In the genomic region with DNA sequence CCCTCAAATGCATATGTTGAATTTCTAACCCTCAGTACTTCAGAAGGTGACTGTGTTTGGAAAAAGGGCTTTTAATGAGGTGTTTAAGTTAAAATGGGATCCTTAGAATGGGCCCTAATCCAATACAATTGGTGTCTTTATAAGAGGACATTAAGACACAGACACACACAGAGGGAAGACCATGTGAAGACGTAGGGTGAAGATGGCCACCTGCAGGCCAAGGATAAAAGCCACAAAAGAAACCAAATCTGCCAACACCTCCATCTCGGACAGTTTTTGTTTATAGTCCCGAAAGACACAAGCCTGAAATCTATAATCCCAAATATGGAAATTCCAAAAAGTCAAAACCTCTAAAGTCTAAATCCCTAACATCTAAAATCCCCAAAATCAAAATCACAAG, we compare ENCODE assay signal across 16 cellular contexts. TPM values are rescaled to one million over a fixed set of nuclear protein-coding genes. Genes with fewer than 3 reads are reported as not detected.
DNase-seq lines count a peak whose midpoint lies in the region; ATAC-seq and TF ChIP-seq lines count a peak whose summit lies in the region.
"Had no signal": no experiment of that assay in that cellular context is flagged by ENCODE, and none has a peak within 500 bp of the region (broad histone marks: within the 10 kb centered on the region; RNA-seq: fewer than 3 reads in every experiment).

No MANE protein-coding gene starts in this region.

- no peak overlapping the region for H2BK5ac ChIP-seq in H9 (ENCODE audit: insufficient read length, low read length)

- H4K5ac ChIP-seq in H9 (ENCODE audit: insufficient read length, low read depth, low read length): no peak overlapping the region

- POLR2A ChIA-PET in Panc1 (lab: Charles Lee): no interaction called here

- H3K4me1 ChIP-seq in H9 (ENCODE audit: insufficient read depth, low read length): peaks cover 7% of the 10 kb centered on the region
- no peaks in the 10 kb centered on the region for H3K4me1 ChIP-seq in Panc1 (ENCODE audit: control insufficient read depth, insufficient read depth, low read length)
- H3K4me1 ChIP-seq: pancreas had no signal

- H3K4me2 ChIP-seq in H9 (ENCODE audit: insufficient read depth, insufficient read length, low read length): no peak overlapping the region

- no peaks in the 10 kb centered on the region for H3K36me3 Mint-ChIP-seq in H9 (ENCODE audit: insufficient read depth in 1 of 3, low read depth in 3 of 3)
- no peaks in the 10 kb centered on the region for H3K36me3 Mint-ChIP-seq in progenitor cell of endocrine pancreas (ENCODE audit: insufficient read depth)
- H3K36me3 Mint-ChIP-seq: memory B cell had no signal

- no peak overlapping the region for H2AK5ac ChIP-seq in H9 (ENCODE audit: insufficient read length, low read length)

- H3T11ph ChIP-seq in H9 (ENCODE audit: low read length): no peak overlapping the region

- no peak overlapping the region for H4K91ac ChIP-seq in H9 (ENCODE audit: insufficient read length, low read depth, low read length)

- H3K9me3 Mint-ChIP-seq in H9 (no peaks in the 10 kb centered on the region), progenitor cell of endocrine pancreas (ENCODE audit: low read depth) (no peaks in the 10 kb centered on the region)
- H3K9me3 Mint-ChIP-seq: memory B cell had no signal

- H2BK120ac ChIP-seq in H9 (ENCODE audit: low read depth, low read length, poor library complexity, severe bottlenecking): no peak overlapping the region

- H3K4ac ChIP-seq in H9 (ENCODE audit: low read depth, low read length): no peak overlapping the region

- H3K4me3 Mint-ChIP-seq in H9: no peak overlapping the region
- no peak overlapping the region for H3K4me3 Mint-ChIP-seq in progenitor cell of endocrine pancreas (ENCODE audit: low read depth)
- H3K4me3 Mint-ChIP-seq: memory B cell had no signal

- no peak overlapping the region for H2BK15ac ChIP-seq in H9 (ENCODE audit: low read depth, low read length)

- no CpG with 5 or more reads among the region's 3 CpGs for WGBS in H9 (ENCODE audit: extremely low coverage, insufficient read length, low lambda C conversion rate)

- no peak overlapping the region for H3K14ac ChIP-seq in H9 (ENCODE audit: insufficient read depth, low read length)

- peak; percentile 25; the same call in 1 of the 2 replicates for TF ChIP-seq CTCF in 22Rv1 (IDR thresholded peaks at IDR 0.05)
- peak; percentile 57; the same call in 2 of the 3 replicates for TF ChIP-seq CTCF in H9 (conservative IDR thresholded peaks at IDR 0.05)
- peak; percentile 34; the same call in 1 of the 2 replicates for TF ChIP-seq CTCF in Panc1 (IDR thresholded peaks at IDR 0.05)
- peak; percentile 19 for TF ChIP-seq CTCF in fibroblast of the aortic adventitia (IDR thresholded peaks at IDR 0.05; ENCODE audit: insufficient read depth, low read length)
- no peak for TF ChIP-seq CTCF in progenitor cell of endocrine pancreas (IDR thresholded peaks at IDR 0.05; ENCODE audit: unreplicated experiment)

- H3K27ac Mint-ChIP-seq in H9 (no peak overlapping the region; a peak in 1 of 7 replicates), progenitor cell of endocrine pancreas (no peak overlapping the region)
- H3K27ac Mint-ChIP-seq: memory B cell had no signal

- H3K4me3 ChIP-seq in Panc1 (ENCODE audit: low read depth in 2 of 2, low read length in 2 of 2) (no peak overlapping the region), fibroblast of the aortic adventitia (ENCODE audit: low read depth, low read length) (no peak overlapping the region)
- H3K4me3 ChIP-seq: pancreas had no signal

- H3K23me2 ChIP-seq in H9 (ENCODE audit: insufficient read length, low read depth, low read length, poor library complexity, severe bottlenecking): peaks cover 7% of the 10 kb centered on the region

- no peaks in the 10 kb centered on the region for H4K20me1 ChIP-seq in H9 (ENCODE audit: control insufficient read depth, insufficient read depth, insufficient read length)

- DNase-seq in H9 (no peak), Panc1 (ENCODE audit: low read depth, low spot score) (no peak), fibroblast of the aortic adventitia (ENCODE audit: low read depth) (no peak), progenitor cell of endocrine pancreas (ENCODE audit: low spot score, unreplicated experiment) (no peak), nucleus accumbens (lab: John Stamatoyannopoulos, UW) (no peak)
- DNase-seq in activated naive CD4-positive, alpha-beta T cell treated with anti-CD3 and anti-CD28 coated beads, Interleukin-2, amount 50 U/mL, for 16 hours: no peak
- DNase-seq: activated CD4-positive, CD25-positive, alpha-beta regulatory T cell; activated T-cell treated with anti-CD3 and anti-CD28 coated beads for 4 hours; amygdala; DMS153; NCI-H1436 treated with DMSO at 0.1 percent for 48 hours; NCI-H748 treated with DMSO at 0.1 percent for 48 hours; pancreas had no signal

- H3K18ac ChIP-seq in H9 (ENCODE audit: insufficient read length, low read depth, low read length): no peak overlapping the region

- H3K36me3 ChIP-seq in Panc1 (ENCODE audit: control insufficient read depth, insufficient read depth, low read length): no peaks in the 10 kb centered on the region
- H3K36me3 ChIP-seq: pancreas had no signal

- no peak overlapping the region for H3K23ac ChIP-seq in H9 (ENCODE audit: insufficient read length, low read depth, low read length)

- H3K27me3 ChIP-seq in H9 (ENCODE audit: insufficient read depth, low read length) (no peaks in the 10 kb centered on the region), Panc1 (ENCODE audit: control insufficient read depth, insufficient read depth, low read length) (peaks cover 3% of the 10 kb centered on the region; the same call in 1 of the 2 replicates)
- H3K27me3 ChIP-seq: pancreas had no signal

- no peak for ATAC-seq in Panc1
- no peak for ATAC-seq in HG02870 (IDR thresholded peaks at IDR 0.05; ENCODE audit: unreplicated experiment)
- ATAC-seq: pancreas had no signal

- no peak overlapping the region for H2BK20ac ChIP-seq in H9 (ENCODE audit: low read depth, low read length, poor library complexity, severe bottlenecking)

- H3K9ac ChIP-seq in H9 (ENCODE audit: extremely low read depth, insufficient read length, low read length): no peak overlapping the region

- intact Hi-C loops in Panc1 (cut with micrococcal nuclease; ENCODE audit: unreplicated experiment): loop anchor here (5.0 kb wide), 1 partner anchor 73 kb away; no protein-coding TSS in a partner anchor

- H2AFZ ChIP-seq in H9 (ENCODE audit: low read length): no peak overlapping the region

- CTCF ChIA-PET in Panc1 (lab: Charles Lee): interaction anchor here (0.7 kb wide), 1 partner anchor 75 kb away, joined by 4 read pairs; no protein-coding TSS in a partner anchor

- H2BK12ac ChIP-seq in H9 (ENCODE audit: insufficient read length, low read depth, low read length): no peak overlapping the region

- BruUV-seq in Panc1 (replicated peaks; lab: Mats Ljungman, UMichigan): no TSS peak

- H3K79me2 ChIP-seq in H9 (ENCODE audit: insufficient read depth, low read length): no peaks in the 10 kb centered on the region

- peaks cover 29 to 35% of the 10 kb centered on the region in 2 experiments for H3K4me1 Mint-ChIP-seq in H9
- peaks cover 19% of the 10 kb centered on the region for H3K4me1 Mint-ChIP-seq in progenitor cell of endocrine pancreas (ENCODE audit: low read depth)
- H3K4me1 Mint-ChIP-seq: memory B cell had no signal

- H3K27ac ChIP-seq in 22Rv1: no peak overlapping the region
- H3K27ac ChIP-seq in H9 (ENCODE audit: insufficient read length, low read depth, low read length): no peak overlapping the region
- no peak overlapping the region for H3K27ac ChIP-seq in Panc1 (ENCODE audit: low read length)
- H3K27ac ChIP-seq: pancreas had no signal

- no peak overlapping the region for H4K8ac ChIP-seq in H9 (replicated peaks; ENCODE audit: insufficient read length, low read depth, low read length)

- H3K56ac ChIP-seq in H9 (ENCODE audit: insufficient read length, low read depth, low read length): no peak overlapping the region

- in situ Hi-C loops in Panc1 (cut with HindIII; ENCODE audit: low pct_unique_long_range_greater_than_20kb, low sequenced_read_pairs): no loop called here

- no peaks in the 10 kb centered on the region for H3K79me1 ChIP-seq in H9 (ENCODE audit: insufficient read depth, low read depth, low read length, poor library complexity, severe bottlenecking)

- H3K9me3 ChIP-seq in H9 (ENCODE audit: control insufficient read depth, low read depth, low read length) (no peaks in the 10 kb centered on the region), Panc1 (ENCODE audit: control insufficient read depth, insufficient read depth, low read depth, low read length) (no peaks in the 10 kb centered on the region)
- H3K9me3 ChIP-seq: pancreas had no signal

- peaks cover 11% of the 10 kb centered on the region for H3K27me3 Mint-ChIP-seq in H9 (ENCODE audit: low read depth)
- H3K27me3 Mint-ChIP-seq in progenitor cell of endocrine pancreas: peaks cover 18% of the 10 kb centered on the region

RNA-seq across cellular contexts. Expression of gene MASP1, which starts 4.1 kb away (rescaled TPM):
- total RNA-seq in H9 (2021) (1.0 and 1.1 TPM in 2 replicates), Panc1 (2021; ENCODE audit: unreplicated experiment) (not detected), fibroblast of the aortic adventitia (ENCODE audit: low replicate concordance) (4.8 and 19.2 TPM in 2 replicates), progenitor cell of endocrine pancreas (0.60 and 1.6 TPM in 2 replicates)
- polyA plus RNA-seq in Panc1 (2012; ENCODE audit: insufficient read length): not detected
